14 cellular contexts compared by ENCODE assay signal in genomic region chr9:29211003-29211584, GRCh38. TPM values are rescaled to one million over a fixed set of nuclear protein-coding genes. Genes with fewer than 3 reads are reported as not detected.
DNase-seq lines count a peak whose midpoint lies in the region; TF ChIP-seq lines count a peak whose summit lies in the region.
"Had no signal": no experiment of that assay in that cellular context is flagged by ENCODE, and none has a peak within 500 bp of the region (broad histone marks: within the 10 kb centered on the region; RNA-seq: fewer than 3 reads in every experiment).

No MANE protein-coding gene starts in this region.

- H3K36me3 Mint-ChIP-seq in immature natural killer cell: no peaks in the 10 kb centered on the region
- H3K36me3 Mint-ChIP-seq: stimulated activated memory B cell treated with anti-CD40 and anti-IgM and Interleukin-4, amounts not matched to agents 10 μg/mL and 1 μg/mL and 100 μg/mL, for 72 hours had no signal

- WGBS in SK-N-SH (ENCODE audit: low lambda C conversion rate): 7% methylated on average over 6 of the region's 6 CpGs

- no peaks in the 10 kb centered on the region for H4K20me1 ChIP-seq in KMS-11 (ENCODE audit: insufficient read depth)
- H4K20me1 ChIP-seq in SK-N-SH (ENCODE audit: insufficient read depth): peaks cover 41% of the 10 kb centered on the region

- no peaks in the 10 kb centered on the region for H3K36me3 ChIP-seq in A673 (ENCODE audit: insufficient read depth, low read length, poor library complexity, severe bottlenecking)
- H3K36me3 ChIP-seq in KMS-11 (ENCODE audit: insufficient read depth): no peaks in the 10 kb centered on the region
- H3K36me3 ChIP-seq in SK-N-SH (replicated peaks in 1 of 2; ENCODE audit: control insufficient read depth in 1 of 2, insufficient read depth in 2 of 2, low read length in 1 of 2): peaks cover 0 to 6% of the 10 kb centered on the region in 2 experiments

- POLR2A ChIA-PET in A673 (lab: Charles Lee; ENCODE audit: low non-redundant PET): interaction anchor here (0.6 kb wide), 1 partner anchor 211 kb away, joined by 3 read pairs; no protein-coding TSS in a partner anchor
- POLR2A ChIA-PET in SK-N-SH (lab: Yijun Ruan, JAX): interaction anchor here (1.0 to 1.4 kb wide), 2 partner anchors 8 to 1485 kb away, joined by 3 read pairs; no protein-coding TSS in a partner anchor

- H3K4me3 ChIP-seq in A673 (ENCODE audit: low read depth, low read length, poor library complexity, severe bottlenecking) (peak overlapping the region; percentile 82), KMS-11 (IDR thresholded peaks at IDR 0.05; ENCODE audit: insufficient read depth, low read depth, low read length) (no peak overlapping the region), SK-N-SH (ENCODE audit: low read depth in 2 of 2, low read length in 1 of 2) (peak overlapping the region; percentile 92 to 96)

- H3K27ac Mint-ChIP-seq in immature natural killer cell: peak overlapping the region in 5 of 6 donors; percentile 19 to 62 (median 51)
- H3K27ac Mint-ChIP-seq: stimulated activated memory B cell treated with anti-CD40 and anti-IgM and Interleukin-4, amounts not matched to agents 10 μg/mL and 1 μg/mL and 100 μg/mL, for 72 hours had no signal

- peak in 1 of 2 experiments; percentile 54; a peak in 2 of 4 replicates for TF ChIP-seq EP300 in SK-N-SH (IDR thresholded peaks at IDR 0.05; ENCODE audit: borderline replicate concordance in 1 of 2, low read depth in 1 of 2, low read length in 1 of 2)

- H3K9me3 ChIP-seq in A673 (ENCODE audit: low read depth, low read length, poor library complexity, severe bottlenecking) (no peaks in the 10 kb centered on the region), SK-N-SH (no peaks in the 10 kb centered on the region)

- peak overlapping the region; percentile 61; the same call in 1 of the 2 replicates for H3K9ac ChIP-seq in KMS-11
- peak overlapping the region; percentile 73 for H3K9ac ChIP-seq in SK-N-SH

- peak overlapping the region; percentile 81 to 92 (median 84) for H3K4me3 Mint-ChIP-seq in immature natural killer cell
- H3K4me3 Mint-ChIP-seq: stimulated activated memory B cell treated with anti-CD40 and anti-IgM and Interleukin-4, amounts not matched to agents 10 μg/mL and 1 μg/mL and 100 μg/mL, for 72 hours had no signal

- H3F3A ChIP-seq in SK-N-SH (replicated peaks; ENCODE audit: insufficient read depth): peaks cover 10% of the 10 kb centered on the region

- H3K79me2 ChIP-seq in KMS-11 (ENCODE audit: insufficient read depth, low read depth) (no peaks in the 10 kb centered on the region), SK-N-SH (ENCODE audit: insufficient read depth) (peaks cover 96% of the 10 kb centered on the region)

- intact Hi-C loops in A673 (cut with micrococcal nuclease; ENCODE audit: unreplicated experiment): loop anchor here (2.0 to 10.0 kb wide), 6 partner anchors 346 to 1486 kb away; no protein-coding TSS in a partner anchor

- no peak for DNase-seq in A673 (ENCODE audit: low spot score)
- DNase-seq in SK-N-SH: peak; percentile 33
- DNase-seq in immature natural killer cell: no peak
- no peak for DNase-seq in activated naive CD4-positive, alpha-beta T cell treated with Interleukin-2 at 50 U/mL for 16 hours
- DNase-seq in activated naive CD4-positive, alpha-beta T cell (lab: John Stamatoyannopoulos, UW): no peak
- DNase-seq in NAMALWA (ENCODE audit: low spot score): no peak
- DNase-seq in T-helper 2 cell: no peak
- DNase-seq: GOT3; retina; SIG-M5; stimulated activated CD4-positive, alpha-beta T cell treated with anti-CD3 and anti-CD28 coated beads, Interleukin-2, amount 100 ng/mL, for 48 hours had no signal

- CTCF ChIA-PET in A673 (lab: Charles Lee): interaction anchor here (0.6 kb wide), 2 partner anchors 330 to 457 kb away, joined by 4 read pairs; no protein-coding TSS in a partner anchor
- CTCF ChIA-PET in SK-N-SH (lab: Yijun Ruan, JAX): interaction anchor here (0.6 to 3.6 kb wide), 9 partner anchors 26 to 1609 kb away, joined by 3 to 24 read pairs (median 5); no protein-coding TSS in a partner anchor

- H3K4me2 ChIP-seq in KMS-11 (peak overlapping the region; percentile 95), SK-N-SH (peak overlapping the region; percentile 96)

- TF ChIP-seq CTCF in A673 (conservative IDR thresholded peaks at IDR 0.05; ENCODE audit: low read depth, low read length) (no peak), KMS-11 (conservative IDR thresholded peaks at IDR 0.05; ENCODE audit: low read depth, low read length) (no peak), SK-N-SH (IDR thresholded peaks at IDR 0.05) (no peak)

- peaks cover 0 to 16% (median 11%) of the 10 kb centered on the region in 6 donors for H3K9me3 Mint-ChIP-seq in immature natural killer cell

- no peaks in the 10 kb centered on the region for H3K27me3 ChIP-seq in A673 (replicated peaks; ENCODE audit: insufficient read depth, low read depth, low read length, poor library complexity)
- H3K27me3 ChIP-seq in KMS-11 (ENCODE audit: insufficient read depth, low read depth): no peaks in the 10 kb centered on the region
- H3K27me3 ChIP-seq in SK-N-SH (ENCODE audit: insufficient read depth): no peaks in the 10 kb centered on the region

- peak overlapping the region; percentile 91 for H3K27ac ChIP-seq in A673 (ENCODE audit: low read depth, low read length, poor library complexity, severe bottlenecking)
- H3K27ac ChIP-seq in KMS-11: no peak overlapping the region
- H3K27ac ChIP-seq in SK-N-SH (ENCODE audit: low read depth in 2 of 2, low read length in 1 of 2): peak overlapping the region; percentile 34 to 90; a peak in 3 of 4 replicates
- H3K27ac ChIP-seq: HL-60 had no signal

- TSS peak; percentile 58 for BruUV-seq in A673 (replicated peaks; lab: Mats Ljungman, UMichigan)

- 0 out of 2 replicates have a peak, but pooled peaks have one; percentile 1 for TF ChIP-seq RAD21 in SK-N-SH (IDR thresholded peaks at IDR 0.05; ENCODE audit: low read length)

- peaks cover 0 to 12% (median 11%) of the 10 kb centered on the region in 3 donors for H3K27me3 Mint-ChIP-seq in immature natural killer cell (ENCODE audit: low read depth in 3 of 3)

- H3K9me2 ChIP-seq in SK-N-SH: no peaks in the 10 kb centered on the region

- peak overlapping the region; percentile 86 for H2AFZ ChIP-seq in KMS-11 (ENCODE audit: low read depth)
- H2AFZ ChIP-seq in SK-N-SH (ENCODE audit: low read depth): peak overlapping the region; percentile 85

- H3K4me1 ChIP-seq in A673 (ENCODE audit: insufficient read depth, low read length, poor library complexity, severe bottlenecking): peaks cover 37% of the 10 kb centered on the region
- H3K4me1 ChIP-seq in KMS-11 (ENCODE audit: low read depth, poor library complexity, severe bottlenecking): peaks cover 7% of the 10 kb centered on the region
- peaks cover 12 to 23% of the 10 kb centered on the region in 2 experiments; a peak in 3 of 4 replicates for H3K4me1 ChIP-seq in SK-N-SH (ENCODE audit: control insufficient read depth in 1 of 2, insufficient read depth in 2 of 2, low read depth in 1 of 2, low read length in 1 of 2)

- peaks cover 21 to 27% of the 10 kb centered on the region in 2 donors for H3K4me1 Mint-ChIP-seq in immature natural killer cell

TF ChIP-seq in SK-N-SH, 30 proteins besides CTCF, POLR2A, EP300 and RAD21:
- TF ChIP-seq POLR2AphosphoS5 (IDR thresholded peaks at IDR 0.05; ENCODE audit: low read depth, low read length) (no peak), MAX (IDR thresholded peaks at IDR 0.05; ENCODE audit: low read depth) (no peak), RCOR1 (IDR thresholded peaks at IDR 0.05; ENCODE audit: low read length) (peak; percentile 37; the same call in 1 of the 2 replicates), USF1 (IDR thresholded peaks at IDR 0.05; ENCODE audit: borderline replicate concordance, low read depth) (no peak), IRF3 (IDR thresholded peaks at IDR 0.05; ENCODE audit: low read depth, low read length) (no peak), GABPA (IDR thresholded peaks at IDR 0.05; ENCODE audit: low read depth) (no peak), FOXM1 (IDR thresholded peaks at IDR 0.05; ENCODE audit: low read depth) (no peak), FOXJ3 (CRISPR knock-in tag; IDR thresholded peaks at IDR 0.05) (0 out of 2 replicates have a peak, but pooled peaks have one; percentile 11), MXI1 (IDR thresholded peaks at IDR 0.05; ENCODE audit: low read depth, low read length) (peak; percentile 81; the same call in 1 of the 2 replicates), GATA2 (CRISPR knock-in tag; IDR thresholded peaks at IDR 0.05) (peak; percentile 91), FOSL2 (IDR thresholded peaks at IDR 0.05; ENCODE audit: borderline replicate concordance, low read depth) (no peak)

RNA-seq across cellular contexts. Expression of gene LINGO2, which starts 2.3 kb away (rescaled TPM):
- total RNA-seq in A673 (2021): 8.0 and 10.7 TPM in 2 replicates
- polyA plus RNA-seq in SK-N-SH (2012; rRNA removed) (4.3 and 7.6 TPM in 2 replicates), immature natural killer cell (1 to 10 TPM; 1.8 to 8.9 (median 8.6) TPM)
- polyA plus RNA-seq in SK-N-SH (2012; cell fraction: cytosol; rRNA removed): 5.5 and 5.6 TPM in 2 replicates
- polyA plus RNA-seq in SK-N-SH (2012; cell fraction: nucleus; rRNA removed): 6.4 and 13.5 TPM in 2 replicates
